Comparison of ENCODE assay signal across 8 cellular contexts in the genomic region with DNA sequence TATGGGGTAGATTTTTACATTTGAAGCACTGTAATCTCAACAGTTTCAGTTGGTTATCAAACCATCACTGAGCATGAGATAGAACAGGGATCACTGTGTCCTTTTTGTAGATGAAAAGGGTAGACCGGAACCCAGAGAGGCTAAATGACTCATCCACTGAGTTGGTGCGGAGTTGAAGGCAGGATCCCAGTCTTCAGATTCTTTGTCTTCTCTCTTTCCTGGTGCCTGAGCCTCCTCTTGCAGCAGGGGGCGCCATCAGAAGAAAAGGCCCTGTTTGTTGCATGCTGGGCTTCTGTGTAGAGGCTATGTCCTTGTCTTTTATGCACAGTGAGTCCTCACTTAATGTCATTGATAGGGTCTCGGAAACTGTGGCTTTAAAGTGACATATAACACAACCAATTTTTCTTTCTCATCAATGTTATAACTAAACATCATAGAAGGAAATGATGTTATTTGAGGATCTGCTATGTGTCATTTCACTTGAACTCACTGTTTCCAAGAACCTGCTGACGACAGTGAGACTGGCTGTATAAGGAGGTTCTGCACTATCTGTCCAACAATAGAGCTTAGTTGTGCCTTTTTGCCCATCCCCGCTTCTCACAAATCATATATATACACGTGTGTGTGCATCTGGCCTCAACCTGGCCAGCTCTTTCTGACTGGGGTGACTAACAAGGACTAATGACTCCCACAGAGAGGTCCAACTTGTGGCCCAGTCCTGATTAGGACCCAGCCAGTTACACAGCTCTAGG. TPM values are rescaled to one million over a fixed set of nuclear protein-coding genes. Genes with fewer than 3 reads are reported as not detected.
DNase-seq lines count a peak whose midpoint lies in the region; ATAC-seq and TF ChIP-seq lines count a peak whose summit lies in the region.

No MANE protein-coding gene starts in this region.

- no peaks in the 10 kb centered on the region for H3K27me3 ChIP-seq in ovary

- TF ChIP-seq POLR2A in erythroblast (IDR thresholded peaks at IDR 0.05; ENCODE audit: low read length) (no peak), ovary (IDR thresholded peaks at IDR 0.05) (no peak)

- H3K36me3 ChIP-seq in ovary, result no peaks in the 10 kb centered on the region

- H3K4me1 ChIP-seq in ovary (ENCODE audit: insufficient read depth), result no peaks in the 10 kb centered on the region

- intact Hi-C loops in ovary (cut with DNase I), result no loop called here

- ATAC-seq in GM21360 (IDR thresholded peaks at IDR 0.05; ENCODE audit: unreplicated experiment), result peak; percentile 71

- H3K4me3 ChIP-seq in skeletal muscle cell (ENCODE audit: low read depth, low read length), result no peak overlapping the region
- no peak overlapping the region for H3K4me3 ChIP-seq in ovary

- DNase-seq in NCI-H2227 (lab: John Stamatoyannopoulos, UW; ENCODE audit: unreplicated experiment) (peak; percentile 64), erythroblast (lab: John Stamatoyannopoulos, UW) (peak; percentile 48 to 67), skeletal muscle cell (ENCODE audit: low read depth) (peak; percentile 8), ovary (no peak), NCI-H526 treated with DMSO at 0.1 percent for 48 hours (lab: John Stamatoyannopoulos, UW) (no peak)
- peak; percentile 9 to 45 for DNase-seq in activated CD8-positive, alpha-beta memory T cell treated with anti-CD3 and anti-CD28 coated beads for 4 hours (ENCODE audit: low read depth in 2 of 2)

- WGBS in ovary, 3 donors, result 68 to 70% (median 69%) methylated on average over 7 of the region's 7 CpGs

- H3K9me3 ChIP-seq in ovary, result no peaks in the 10 kb centered on the region

- no peak for TF ChIP-seq EP300 in ovary (IDR thresholded peaks at IDR 0.05)

- TF ChIP-seq CTCF in C4-2B (conservative IDR thresholded peaks at IDR 0.05) (peak; percentile 83), ovary (IDR thresholded peaks at IDR 0.05) (no peak)

- H3K27ac ChIP-seq in C4-2B (no peak overlapping the region), ovary (no peak overlapping the region)

RNA-seq across cellular contexts. Expression of a gene that starts 14.3 kb away (rescaled TPM):
- total RNA-seq in ovary, result 10 to 100 TPM; 14.0 to 30.2 (median 24.5) TPM
- polyA plus RNA-seq in ovary, result 10 to 100 TPM in 1 of 2 donors, 1 to 10 TPM in 1; 8.0 to 17.6 TPM

RNA-seq across cellular contexts. Expression of a gene that starts 29.8 kb away (rescaled TPM):
- 10 to 100 TPM in 5 of 7 donors, 1 to 10 TPM in 2; 5.4 to 16.0 (median 11.8) TPM for total RNA-seq in ovary
- 10 to 100 TPM in 1 of 2 donors, 1 to 10 TPM in 1; 7.0 to 11.0 TPM for polyA plus RNA-seq in ovary

RNA-seq across cellular contexts. Expression of a gene that starts 52.3 kb away (rescaled TPM):
- total RNA-seq in ovary, result 10 to 100 TPM; 11.6 to 27.6 (median 21.2) TPM
- 10 to 100 TPM in 1 of 2 donors, 1 to 10 TPM in 1; 5.5 to 12.2 TPM for polyA plus RNA-seq in ovary

Comparison
In these comparisons a context has a peak if more than half of its experiments do, and no peak if none do; other contexts are left out.
1. DNase-seq: peak in NCI-H2227 (single experiment), activated CD8-positive, alpha-beta memory T cell treated with anti-CD3 and anti-CD28 coated beads for 4 hours (2 of 2), erythroblast (2 of 2) and skeletal muscle cell (single experiment); none in ovary (0 of 5) and NCI-H526 treated with DMSO at 0.1 percent for 48 hours (single experiment).